In genomic region chr7:140223515-140224221, GRCh38 we compare ENCODE assay signal across 16 cellular contexts. TPM values are rescaled to one million over a fixed set of nuclear protein-coding genes. Genes with fewer than 3 reads are reported as not detected.
DNase-seq lines count a peak whose midpoint lies in the region; ATAC-seq and TF ChIP-seq lines count a peak whose summit lies in the region.
"Had no signal": no experiment of that assay in that cellular context is flagged by ENCODE, and none has a peak within 500 bp of the region (broad histone marks: within the 10 kb centered on the region; RNA-seq: fewer than 3 reads in every experiment).

No MANE protein-coding gene starts in this region.

- H3K36me3 Mint-ChIP-seq in activated B cell treated with CpG ODN at 0.5 μM for 24 hours (ENCODE audit: low read depth) = no peaks in the 10 kb centered on the region
- no peaks in the 10 kb centered on the region for H3K36me3 Mint-ChIP-seq in central memory CD8-positive, alpha-beta T cell (ENCODE audit: insufficient read depth)
- no peaks in the 10 kb centered on the region for H3K36me3 Mint-ChIP-seq in stimulated activated effector memory CD8-positive, alpha-beta T cell treated with anti-CD3 and anti-CD28 coated beads, Interleukin-12 subunit alpha, Interleukin-12 subunit beta, amount 100 ng/mL, for 72 hours

- peak; percentile 21 for DNase-seq in activated T-cell treated with anti-CD3 and anti-CD28 coated beads, Interleukin-2, amount 50 U/mL, for 1 hour
- DNase-seq in activated T-cell treated with anti-CD3 and anti-CD28 coated beads for 4 hours (no peak), activated B cell treated with CpG ODN at 0.5 μM for 24 hours (no peak), inferior parietal cortex (ENCODE audit: extremely low spot score) (no peak), NCI-H2227 (lab: John Stamatoyannopoulos, UW; ENCODE audit: unreplicated experiment) (no peak), NCI-H1092 (lab: John Stamatoyannopoulos, UW) (no peak)
- DNase-seq in central memory CD8-positive, alpha-beta T cell (ENCODE audit: low spot score in 2 of 2) = no peak
- no peak for DNase-seq in stimulated activated effector memory CD8-positive, alpha-beta T cell treated with anti-CD3 and anti-CD28 coated beads, Interleukin-12 subunit alpha, Interleukin-12 subunit beta, amount 100 ng/mL, for 72 hours (ENCODE audit: low spot score in 2 of 2)
- DNase-seq: ACHN; effector CD4-positive, alpha-beta T cell; glutamatergic neuron; NCI-H1105 treated with DMSO at 0.1 percent for 48 hours; psoas muscle; SJCRH30; T1000 had no signal

- H3K27ac Mint-ChIP-seq in activated B cell treated with CpG ODN at 0.5 μM for 24 hours = peak overlapping the region; percentile 11
- peak overlapping the region; percentile 81 for H3K27ac Mint-ChIP-seq in central memory CD8-positive, alpha-beta T cell (ENCODE audit: low read depth)
- peak overlapping the region; percentile 70 for H3K27ac Mint-ChIP-seq in stimulated activated effector memory CD8-positive, alpha-beta T cell treated with anti-CD3 and anti-CD28 coated beads, Interleukin-12 subunit alpha, Interleukin-12 subunit beta, amount 100 ng/mL, for 72 hours

- CTCF ChIA-PET in activated B cell treated with CpG ODN at 0.5 μM for 24 hours (lab: Charles Lee) = no interaction called here

- TF ChIP-seq CTCF in activated B cell treated with CpG ODN at 0.5 μM for 24 hours (IDR thresholded peaks at IDR 0.05) = no peak

- intact Hi-C loops in activated B cell treated with CpG ODN at 0.5 μM for 24 hours (cut with micrococcal nuclease) = loop anchor here (1.0 kb wide), 2 partner anchors 9 kb away; no protein-coding TSS in a partner anchor

- H3K4me1 Mint-ChIP-seq in activated B cell treated with CpG ODN at 0.5 μM for 24 hours = peaks cover 59% of the 10 kb centered on the region
- peaks cover 38% of the 10 kb centered on the region for H3K4me1 Mint-ChIP-seq in central memory CD8-positive, alpha-beta T cell
- H3K4me1 Mint-ChIP-seq in stimulated activated effector memory CD8-positive, alpha-beta T cell treated with anti-CD3 and anti-CD28 coated beads, Interleukin-12 subunit alpha, Interleukin-12 subunit beta, amount 100 ng/mL, for 72 hours = peaks cover 43% of the 10 kb centered on the region

- peak overlapping the region; percentile 36 for H3K4me3 Mint-ChIP-seq in activated B cell treated with CpG ODN at 0.5 μM for 24 hours
- peak overlapping the region; percentile 42 for H3K4me3 Mint-ChIP-seq in central memory CD8-positive, alpha-beta T cell
- peak overlapping the region; percentile 47 for H3K4me3 Mint-ChIP-seq in stimulated activated effector memory CD8-positive, alpha-beta T cell treated with anti-CD3 and anti-CD28 coated beads, Interleukin-12 subunit alpha, Interleukin-12 subunit beta, amount 100 ng/mL, for 72 hours

- POLR2A ChIA-PET in activated B cell treated with CpG ODN at 0.5 μM for 24 hours (lab: Charles Lee) = interaction anchor here (12.8 kb wide), 1 partner anchor 10 kb away, joined by 168 read pairs; no protein-coding TSS in a partner anchor

- no peaks in the 10 kb centered on the region for H3K9me3 Mint-ChIP-seq in activated B cell treated with CpG ODN at 0.5 μM for 24 hours
- H3K9me3 Mint-ChIP-seq in central memory CD8-positive, alpha-beta T cell = no peaks in the 10 kb centered on the region
- no peaks in the 10 kb centered on the region for H3K9me3 Mint-ChIP-seq in stimulated activated effector memory CD8-positive, alpha-beta T cell treated with anti-CD3 and anti-CD28 coated beads, Interleukin-12 subunit alpha, Interleukin-12 subunit beta, amount 100 ng/mL, for 72 hours

- no peaks in the 10 kb centered on the region for H3K27me3 Mint-ChIP-seq in activated B cell treated with CpG ODN at 0.5 μM for 24 hours
- no peaks in the 10 kb centered on the region for H3K27me3 Mint-ChIP-seq in central memory CD8-positive, alpha-beta T cell

- no peak for ATAC-seq in activated B cell treated with CpG ODN at 0.5 μM for 24 hours (ENCODE audit: low read depth)
- peak; percentile 44 for ATAC-seq in central memory CD8-positive, alpha-beta T cell (replicated peaks; ENCODE audit: extremely low read depth, poor library complexity, severe bottlenecking)
- ATAC-seq in stimulated activated effector memory CD8-positive, alpha-beta T cell treated with anti-CD3 and anti-CD28 coated beads, Interleukin-12 subunit alpha, Interleukin-12 subunit beta, amount 100 ng/mL, for 72 hours = peak; percentile 78
- ATAC-seq: HCT116, psoas muscle had no signal

RNA-seq across cellular contexts. Expression of gene KDM7A, which starts 46.9 kb away (rescaled TPM):
- 13.8 and 15.5 TPM in 2 replicates for total RNA-seq in activated B cell treated with CpG ODN at 0.5 μM for 24 hours

Comparison
In these comparisons a context has a peak if more than half of its experiments do, and no peak if none do; other contexts are left out.
1. H3K27ac Mint-ChIP-seq: peak in every context shown above with its lines; median percentile 81 in central memory CD8-positive, alpha-beta T cell; 70 in stimulated activated effector memory CD8-positive, alpha-beta T cell treated with anti-CD3 and anti-CD28 coated beads, Interleukin-12 subunit alpha, Interleukin-12 subunit beta, amount 100 ng/mL, for 72 hours; 11 in activated B cell treated with CpG ODN at 0.5 μM for 24 hours.